Comparison of ENCODE assay signal across 12 cellular contexts in genomic region chr20:21361266-21361665, GRCh38. TPM values are rescaled to one million over a fixed set of nuclear protein-coding genes. Genes with fewer than 3 reads are reported as not detected.
DNase-seq lines count a peak whose midpoint lies in the region; ATAC-seq and TF ChIP-seq lines count a peak whose summit lies in the region.
"Had no signal": no experiment of that assay in that cellular context is flagged by ENCODE, and none has a peak within 500 bp of the region (broad histone marks: within the 10 kb centered on the region; RNA-seq: fewer than 3 reads in every experiment).

No MANE protein-coding gene starts in this region.

- intact Hi-C loops in PC-3 (cut with micrococcal nuclease): no loop called here
- intact Hi-C loops in spleen (cut with DNase I; ENCODE audit: low total_unique reads): no loop called here
- intact Hi-C loops in Right ventricle myocardium inferior (cut with DNase I): no loop called here

- BruUV-seq in PC-3 (replicated peaks; lab: Mats Ljungman, UMichigan): no TSS peak

- H3K4me3 ChIP-seq in PC-3 (ENCODE audit: low read length) (no peak overlapping the region), spleen (no peak overlapping the region)

- no peak overlapping the region for H2AFZ ChIP-seq in PC-3 (ENCODE audit: low read length)

- H3K9ac ChIP-seq in PC-3 (ENCODE audit: low read length): no peak overlapping the region

- H3K4me2 ChIP-seq in PC-3 (ENCODE audit: low read length): no peak overlapping the region

- H3K79me2 ChIP-seq in PC-3 (ENCODE audit: low read length): no peaks in the 10 kb centered on the region

- H3K27ac ChIP-seq in PC-3 (ENCODE audit: low read length) (no peak overlapping the region), epithelial cell of prostate (peak overlapping the region; percentile 38), spleen (peak overlapping the region in 7 of 8 donors; percentile 2 to 73 (median 66))

- no peaks in the 10 kb centered on the region for H4K20me1 ChIP-seq in PC-3 (ENCODE audit: low read length)

- TF ChIP-seq POLR2A in spleen (IDR thresholded peaks at IDR 0.05): no peak

- H3K36me3 ChIP-seq in PC-3 (ENCODE audit: low read depth, low read length) (peaks cover 51% of the 10 kb centered on the region), spleen (peaks cover 0 to 94% (median 50%) of the 10 kb centered on the region in 6 donors)

- H3F3A ChIP-seq in PC-3 (ENCODE audit: low read length, unreplicated experiment): no peaks in the 10 kb centered on the region

- H3K4me1 ChIP-seq in PC-3 (ENCODE audit: insufficient read depth, low read length) (peaks cover 7% of the 10 kb centered on the region; the same call in 1 of the 2 replicates), spleen (peaks cover 0 to 28% (median 18%) of the 10 kb centered on the region in 6 donors)

- DNase-seq in SIG-M5 treated with dmso at 0.1 percent for 504 hours (lab: John Stamatoyannopoulos, UW; ENCODE audit: unreplicated experiment): peak; percentile 27
- no peak for DNase-seq in SIG-M5 (lab: John Stamatoyannopoulos, UW)
- DNase-seq in PC-3: peak; percentile 8
- no peak for DNase-seq in epithelial cell of prostate (ENCODE audit: low read depth, low spot score)
- DNase-seq in spleen: no peak
- no peak for DNase-seq in NCI-H526 treated with DMSO at 0.1 percent for 48 hours (lab: John Stamatoyannopoulos, UW)
- no peak for DNase-seq in Right ventricle myocardium inferior (ENCODE audit: missing footprints)
- DNase-seq: activated CD8-positive, alpha-beta memory T cell treated with anti-CD3 and anti-CD28 coated beads, Interleukin-2, amount 50 U/mL, for 48 hours; DND-41 had no signal

- no peaks in the 10 kb centered on the region for H3K27me3 ChIP-seq in PC-3 (ENCODE audit: low read length)
- no peaks in the 10 kb centered on the region for H3K27me3 ChIP-seq in spleen (replicated peaks in 1 of 7)

- no peaks in the 10 kb centered on the region for H3K9me2 ChIP-seq in PC-3 (replicated peaks; ENCODE audit: low read length)

- 23 to 39% (median 36%) methylated on average over 2 of the region's 2 CpGs for WGBS in spleen, 5 donors

- CTCF ChIA-PET in PC-3 (lab: Charles Lee): no interaction called here

- H3K9me3 ChIP-seq in PC-3 (ENCODE audit: low read length) (no peaks in the 10 kb centered on the region), spleen (no peaks in the 10 kb centered on the region)

- POLR2A ChIA-PET in PC-3 (lab: Charles Lee; ENCODE audit: unreplicated experiment): no interaction called here

- TF ChIP-seq CTCF in PC-3 (conservative IDR thresholded peaks at IDR 0.05; ENCODE audit: low read depth, low read length) (no peak), spleen (IDR thresholded peaks at IDR 0.05 in 8 of 11, conservative IDR thresholded peaks at IDR 0.05 in 3 of 11) (no peak)

- ATAC-seq in PC-3 (peak; percentile 61), HG03196 (IDR thresholded peaks at IDR 0.05; ENCODE audit: unreplicated experiment) (no peak), Right ventricle myocardium inferior (no peak)
- ATAC-seq: sciatic nerve had no signal

RNA-seq across cellular contexts. Expression of gene NKX2-4, which starts 36.1 kb away (rescaled TPM):
- not detected in 2 replicates for total RNA-seq in PC-3 (2014; rRNA removed)
- total RNA-seq in spleen: not detected
- not detected for polyA plus RNA-seq in spleen
- not detected for total RNA-seq in Right ventricle myocardium inferior
- total RNA-seq: sciatic nerve, temporal lobe had no signal

RNA-seq across cellular contexts. Expression of gene XRN2, which starts 58.1 kb away (rescaled TPM):
- 71.5 and 76.8 TPM in 2 replicates for total RNA-seq in PC-3 (2014; rRNA removed)
- total RNA-seq in spleen: 10 to 100 TPM; 54.9 to 92.6 (median 66.2) TPM
- 10 to 100 TPM; 19.3 to 27.5 (median 20.2) TPM for polyA plus RNA-seq in spleen
- total RNA-seq in Right ventricle myocardium inferior: 30.9 TPM

Comparison
In these comparisons a context has a peak if more than half of its experiments do, and no peak if none do; other contexts are left out.
1. DNase-seq: peak in SIG-M5 treated with dmso at 0.1 percent for 504 hours (single experiment) and PC-3 (single experiment); none in SIG-M5 (single experiment), epithelial cell of prostate (single experiment), spleen (single experiment), NCI-H526 treated with DMSO at 0.1 percent for 48 hours (single experiment) and Right ventricle myocardium inferior (single experiment).